ENCODE assay signal across 31 cellular contexts in genomic region chr17:60623415-60623814, GRCh38.
"Had no signal": no experiment of that assay in that cellular context is flagged by ENCODE, and none has a peak within 500 bp of the region (broad histone marks: within the 10 kb centered on the region; RNA-seq: fewer than 3 reads in every experiment).

No MANE protein-coding gene starts in this region.

- H3K27me3 ChIP-seq: adrenal gland, body of pancreas, breast epithelium had no signal

- H3K9me3 ChIP-seq: body of pancreas, breast epithelium had no signal

- H3K27ac ChIP-seq: adrenal gland, body of pancreas, breast epithelium, RWPE1, WERI-Rb-1 had no signal

- H3K36me3 Mint-ChIP-seq: activated naive CD4-positive, alpha-beta T cell treated with anti-CD3 and anti-CD28 coated beads, Interleukin-2, amount 50 U/mL, for 72 hours had no signal

- H3K27me3 Mint-ChIP-seq: activated CD4-positive, alpha-beta memory T cell treated with anti-CD3 and anti-CD28 coated beads, Interleukin-2, amount 10 ng/mL, durations not matched to agents 7 days and 5 days; activated CD8-positive, alpha-beta memory T cell treated with anti-CD3 and anti-CD28 coated beads, Interleukin-2, amount 10 ng/mL, durations not matched to agents 7 days and 5 days had no signal

- FAIRE-seq: astrocyte had no signal

- H3K36me3 ChIP-seq: adrenal gland, breast epithelium had no signal

- ATAC-seq: activated CD8-positive, alpha-beta memory T cell treated with anti-CD3 and anti-CD28 coated beads, Interleukin-2, amount 10 ng/mL, durations not matched to agents 7 days and 5 days; body of pancreas; PC-3; Right ventricle myocardium inferior had no signal

- H3K9me3 Mint-ChIP-seq: activated CD4-positive, alpha-beta memory T cell treated with anti-CD3 and anti-CD28 coated beads, Interleukin-2, amount 10 ng/mL, durations not matched to agents 7 days and 5 days; activated naive CD4-positive, alpha-beta T cell treated with anti-CD3 and anti-CD28 coated beads, Interleukin-2, amount 50 U/mL, for 72 hours; activated T-helper 2 cell treated with anti-CD3 and anti-CD28 coated beads, Interferon-gamma antibody, Interleukin-2, Interleukin-4, amounts not matched to agents 10 μg/mL and 5 μg/mL and 100 μg/mL, durations not matched to agents 14 hours and 24 hours and 36 hours had no signal

- H3K27ac Mint-ChIP-seq: activated CD4-positive, alpha-beta memory T cell treated with anti-CD3 and anti-CD28 coated beads, Interleukin-2, amount 10 ng/mL, durations not matched to agents 7 days and 5 days; activated CD8-positive, alpha-beta memory T cell treated with anti-CD3 and anti-CD28 coated beads, Interleukin-2, amount 10 ng/mL, durations not matched to agents 7 days and 5 days; activated T-helper 2 cell treated with anti-CD3 and anti-CD28 coated beads, Interferon-gamma antibody, Interleukin-2, Interleukin-4, amounts not matched to agents 10 μg/mL and 5 μg/mL and 100 μg/mL, durations not matched to agents 14 hours and 24 hours and 36 hours had no signal

- DNase-seq: activated CD4-positive, alpha-beta memory T cell treated with anti-CD3 and anti-CD28 coated beads, Interleukin-2, amount 10 ng/mL, durations not matched to agents 7 days and 5 days; activated CD4-positive, alpha-beta T cell treated with anti-CD3 and anti-CD28 coated beads for 1 hour; activated CD4-positive, alpha-beta T cell treated with anti-CD3 and anti-CD28 coated beads for 48 hours; activated CD4-positive, CD25-positive, alpha-beta regulatory T cell; activated CD8-positive, alpha-beta memory T cell treated with anti-CD3 and anti-CD28 coated beads for 24 hours; activated CD8-positive, alpha-beta memory T cell treated with anti-CD3 and anti-CD28 coated beads, Interleukin-2, amount 10 ng/mL, durations not matched to agents 7 days and 5 days; activated CD8-positive, alpha-beta memory T cell treated with anti-CD3 and anti-CD28 coated beads, Interleukin-2, amount 50 U/mL, for 48 hours; activated gamma-delta T cell; activated naive CD4-positive, alpha-beta T cell treated with Interleukin-2 at 50 U/mL for 16 hours; adrenal gland; body of pancreas; Karpas-422; KBM-7; NCI-H1105; NCI-H1417 treated with DMSO at 0.1 percent for 48 hours; NCI-H1694 treated with DMSO at 0.1 percent for 48 hours; NCI-H2029; NCI-H345; NCI-H524 treated with DMSO at 0.1 percent for 48 hours; PC-3; SIG-M5; SW 1271; T-helper 1 cell; T-helper 9 cell; WERI-Rb-1 had no signal

- H3K4me1 ChIP-seq: body of pancreas, breast epithelium had no signal

- H3K4me3 Mint-ChIP-seq: activated CD4-positive, alpha-beta memory T cell treated with anti-CD3 and anti-CD28 coated beads, Interleukin-2, amount 10 ng/mL, durations not matched to agents 7 days and 5 days; activated CD8-positive, alpha-beta memory T cell treated with anti-CD3 and anti-CD28 coated beads, Interleukin-2, amount 10 ng/mL, durations not matched to agents 7 days and 5 days had no signal

- H3K4me3 ChIP-seq: adrenal gland, body of pancreas, breast epithelium had no signal
